ENCODE assay signal across 11 cellular contexts in the genomic region with DNA sequence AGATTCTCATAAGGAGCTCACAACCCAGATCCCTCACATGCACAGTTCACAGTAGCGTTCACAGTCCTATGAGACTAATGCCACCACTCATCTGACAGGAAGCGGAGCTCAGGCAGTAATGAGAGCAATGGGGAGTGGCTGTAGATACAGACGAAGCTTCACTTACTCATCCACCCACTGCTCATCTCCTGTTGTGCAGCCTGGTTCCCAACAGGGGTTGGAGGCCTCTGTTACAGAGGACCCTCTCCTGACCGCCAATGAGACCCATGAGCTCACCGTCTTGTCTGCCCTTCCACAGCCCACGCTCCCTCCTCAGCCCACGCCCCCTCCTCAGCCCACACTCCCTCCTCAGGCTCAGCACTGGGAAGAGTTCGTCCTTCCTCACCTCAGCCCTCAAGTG.
DNase-seq lines count a peak whose midpoint lies in the region; ATAC-seq lines count a peak whose summit lies in the region.
"Had no signal": no experiment of that assay in that cellular context is flagged by ENCODE, and none has a peak within 500 bp of the region (broad histone marks: within the 10 kb centered on the region; RNA-seq: fewer than 3 reads in every experiment).

No MANE protein-coding gene starts in this region.

- DNase-seq in activated gamma-delta T cell treated with Interleukin-2 at 50 U/mL for 16 hours (peak; percentile 41), activated gamma-delta T cell (lab: John Stamatoyannopoulos, UW) (no peak), activated T-cell treated with anti-CD3 and anti-CD28 coated beads for 4 hours (peak; percentile 35), islet precursor cell (peak; percentile 80)
- DNase-seq: KG1, psoas muscle had no signal

- ATAC-seq in HG03378 (IDR thresholded peaks at IDR 0.05; ENCODE audit: unreplicated experiment) (no peak), GM21367 (IDR thresholded peaks at IDR 0.05; ENCODE audit: unreplicated experiment) (no peak), GM21515 (IDR thresholded peaks at IDR 0.05; ENCODE audit: unreplicated experiment) (no peak), HG03520 (IDR thresholded peaks at IDR 0.05; ENCODE audit: unreplicated experiment) (no peak)
- ATAC-seq: left lobe of liver, psoas muscle had no signal
